In genomic region chr7:104848386-104848990, GRCh38 we compare ENCODE assay signal across 7 cellular contexts.
A peak's percentile ranks its signal among the peaks of the same experiment; 100 is the strongest.
DNase-seq lines count a peak whose midpoint lies in the region; ATAC-seq and TF ChIP-seq lines count a peak whose summit lies in the region.

No MANE protein-coding gene starts in this region.

- H3K9me3 ChIP-seq in vagina: no peaks in the 10 kb centered on the region

- H3K36me3 Mint-ChIP-seq in activated T-cell treated with anti-CD3 and anti-CD28 coated beads, Interleukin-2, amount 50 U/mL, for 72 hours (ENCODE audit: insufficient read depth in 2 of 2): no peaks in the 10 kb centered on the region

- intact Hi-C loops in vagina (cut with DNase I): no loop called here

- no peaks in the 10 kb centered on the region for H3K36me3 ChIP-seq in vagina

- peaks cover 5% of the 10 kb centered on the region for H3K27me3 Mint-ChIP-seq in activated T-cell treated with anti-CD3 and anti-CD28 coated beads, Interleukin-2, amount 50 U/mL, for 72 hours (ENCODE audit: low read depth)

- no peak for TF ChIP-seq POLR2A in vagina (IDR thresholded peaks at IDR 0.05)

- H3K27ac Mint-ChIP-seq in activated T-cell treated with anti-CD3 and anti-CD28 coated beads, Interleukin-2, amount 50 U/mL, for 72 hours: no peak overlapping the region

- peak; percentile 58 for ATAC-seq in HG02885 (IDR thresholded peaks at IDR 0.05; ENCODE audit: poor library complexity, unreplicated experiment)
- peak; percentile 28 to 46 for ATAC-seq in activated T-cell treated with anti-CD3 and anti-CD28 coated beads, Interleukin-2, amount 50 U/mL, for 72 hours (replicated peaks in 1 of 2)

- H3K27ac ChIP-seq in vagina: no peak overlapping the region

- TF ChIP-seq CTCF in fibroblast of villous mesenchyme (IDR thresholded peaks at IDR 0.05; ENCODE audit: insufficient read depth, low read depth, low read length) (peak; percentile 94), vagina (IDR thresholded peaks at IDR 0.05) (peak; percentile 59 to 72 (median 69))

- no peak overlapping the region for H3K4me3 Mint-ChIP-seq in activated T-cell treated with anti-CD3 and anti-CD28 coated beads, Interleukin-2, amount 50 U/mL, for 72 hours

- no peaks in the 10 kb centered on the region for H3K9me3 Mint-ChIP-seq in activated T-cell treated with anti-CD3 and anti-CD28 coated beads, Interleukin-2, amount 50 U/mL, for 72 hours

- H3K27me3 ChIP-seq in vagina: no peaks in the 10 kb centered on the region

- H3K4me3 ChIP-seq in fibroblast of villous mesenchyme (ENCODE audit: low read depth, low read length) (no peak overlapping the region), vagina (no peak overlapping the region)

- no peaks in the 10 kb centered on the region for H3K4me1 Mint-ChIP-seq in activated T-cell treated with anti-CD3 and anti-CD28 coated beads, Interleukin-2, amount 50 U/mL, for 72 hours (ENCODE audit: low read depth)

- no peaks in the 10 kb centered on the region for H3K4me1 ChIP-seq in vagina

- DNase-seq in G401 (ENCODE audit: low spot score) (peak; percentile 63), NCI-H82 treated with DMSO at 0.1 percent for 48 hours (lab: John Stamatoyannopoulos, UW; ENCODE audit: unreplicated experiment) (peak; percentile 56), fibroblast of villous mesenchyme (ENCODE audit: low read depth) (peak; percentile 43), occipital lobe (lab: John Stamatoyannopoulos, UW) (peak; percentile 54), vagina (ENCODE audit: extremely low spot score in 2 of 2) (no peak)
- DNase-seq in activated T-cell treated with anti-CD3 and anti-CD28 coated beads, Interleukin-2, amount 50 U/mL, for 72 hours: peak; percentile 53 to 62

- in situ Hi-C loops in G401 (cut with HindIII; ENCODE audit: low sequenced_read_pairs): no loop called here

Comparison
In these comparisons a context has a peak if more than half of its experiments do, and no peak if none do; other contexts are left out.
1. DNase-seq: peak in G401 (single experiment), NCI-H82 treated with DMSO at 0.1 percent for 48 hours (single experiment), activated T-cell treated with anti-CD3 and anti-CD28 coated beads, Interleukin-2, amount 50 U/mL, for 72 hours (2 of 2), fibroblast of villous mesenchyme (single experiment) and occipital lobe (single experiment); none in vagina (0 of 2).